In the genomic region with DNA sequence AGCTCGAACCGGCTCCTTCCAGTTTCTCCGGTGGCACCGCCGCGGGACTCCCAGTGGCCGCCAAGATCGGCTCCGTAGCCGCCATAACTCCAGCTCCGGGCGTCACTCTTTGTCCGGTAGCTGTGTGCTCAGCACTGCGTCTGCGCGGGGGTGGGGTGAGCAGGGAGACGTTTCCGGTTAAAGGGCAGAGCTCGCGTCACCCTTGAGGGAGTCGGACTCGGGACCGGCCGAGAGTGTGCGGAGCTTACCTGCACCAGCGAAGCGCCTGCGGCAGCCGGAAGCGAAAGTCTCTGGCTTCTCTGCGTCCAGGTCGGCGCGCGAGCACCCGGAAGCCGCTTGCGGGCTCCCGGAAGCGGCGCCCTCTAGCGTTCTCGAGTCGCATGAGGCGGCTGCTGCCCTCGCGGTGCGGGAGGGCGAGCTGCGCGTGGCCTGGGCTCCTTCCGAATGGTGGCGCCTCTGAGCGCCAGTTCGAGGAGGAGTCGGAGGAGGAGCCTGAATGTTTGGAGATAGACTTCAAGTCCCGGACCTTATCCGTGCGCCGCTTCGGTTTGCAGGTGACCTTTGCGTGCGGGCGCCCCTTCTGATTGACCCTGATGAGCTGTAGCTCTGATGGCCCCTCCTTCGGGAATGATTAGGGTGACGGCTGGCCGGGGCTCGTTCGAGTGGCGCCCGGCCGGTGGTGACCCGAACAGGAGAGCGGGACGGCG, we compare ENCODE assay signal across 8 cellular contexts.
A peak's percentile ranks its signal among the peaks of the same experiment; 100 is the strongest.
DNase-seq lines count a peak whose midpoint lies in the region; ATAC-seq lines count a peak whose summit lies in the region.

SCAND1 (minus strand) TSS at position 303 of the 707 bp plus-strand sequence; CDS start at position 85, 218 bp downstream.

- peak; percentile 97 for DNase-seq in Ammon's horn (ENCODE audit: low spot score)
- peak; percentile 95 for DNase-seq in NCI-H446 treated with DMSO at 0.1 percent for 48 hours (lab: John Stamatoyannopoulos, UW)
- DNase-seq in cerebellar cortex (ENCODE audit: low spot score): peak; percentile 98
- peak; percentile 99 for DNase-seq in islet precursor cell
- DNase-seq in stimulated activated CD4-positive, alpha-beta T cell treated with anti-CD3 and anti-CD28 coated beads, Interleukin-12 subunit alpha, Interleukin-12 subunit beta, amount 100 ng/mL, for 48 hours (ENCODE audit: low read depth in 2 of 3, low spot score in 1 of 3): peak; percentile 91 to 97 (median 97)

- ATAC-seq in GM19043 (IDR thresholded peaks at IDR 0.05; ENCODE audit: low read depth, unreplicated experiment) (peak; percentile 93), HG03378 (IDR thresholded peaks at IDR 0.05; ENCODE audit: unreplicated experiment) (peak; percentile 80)
- peak; percentile 91 to 94 for ATAC-seq in activated CD4-positive, CD25-positive, alpha-beta regulatory T cell treated with anti-CD3 and anti-CD28 coated beads, Interleukin-2, amount 50 U/mL, for 24 hours

Comparison
In these comparisons a context has a peak if more than half of its experiments do, and no peak if none do; other contexts are left out.
1. Peak in every context shown above with its lines: DNase-seq and ATAC-seq.